8 cellular contexts compared by ENCODE assay signal in the genomic region with DNA sequence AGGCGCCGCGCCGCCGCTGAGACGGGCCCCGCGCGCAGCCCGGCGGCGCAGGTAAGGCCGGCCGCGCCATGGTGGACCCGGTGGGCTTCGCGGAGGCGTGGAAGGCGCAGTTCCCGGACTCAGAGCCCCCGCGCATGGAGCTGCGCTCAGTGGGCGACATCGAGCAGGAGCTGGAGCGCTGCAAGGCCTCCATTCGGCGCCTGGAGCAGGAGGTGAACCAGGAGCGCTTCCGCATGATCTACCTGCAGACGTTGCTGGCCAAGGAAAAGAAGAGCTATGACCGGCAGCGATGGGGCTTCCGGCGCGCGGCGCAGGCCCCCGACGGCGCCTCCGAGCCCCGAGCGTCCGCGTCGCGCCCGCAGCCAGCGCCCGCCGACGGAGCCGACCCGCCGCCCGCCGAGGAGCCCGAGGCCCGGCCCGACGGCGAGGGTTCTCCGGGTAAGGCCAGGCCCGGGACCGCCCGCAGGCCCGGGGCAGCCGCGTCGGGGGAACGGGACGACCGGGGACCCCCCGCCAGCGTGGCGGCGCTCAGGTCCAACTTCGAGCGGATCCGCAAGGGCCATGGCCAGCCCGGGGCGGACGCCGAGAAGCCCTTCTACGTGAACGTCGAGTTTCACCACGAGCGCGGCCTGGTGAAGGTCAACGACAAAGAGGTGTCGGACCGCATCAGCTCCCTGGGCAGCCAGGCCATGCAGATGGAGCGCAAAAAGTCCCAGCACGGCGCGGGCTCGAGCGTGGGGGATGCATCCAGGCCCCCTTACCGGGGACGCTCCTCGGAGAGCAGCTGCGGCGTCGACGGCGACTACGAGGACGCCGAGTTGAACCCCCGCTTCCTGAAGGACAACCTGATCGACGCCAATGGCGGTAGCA. TPM values are rescaled to one million over a fixed set of nuclear protein-coding genes. Genes with fewer than 3 reads are reported as not detected.
DNase-seq lines count a peak whose midpoint lies in the region; TF ChIP-seq lines count a peak whose summit lies in the region.

No MANE protein-coding gene starts in this region.

- no peaks in the 10 kb centered on the region for H3K9me2 ChIP-seq in Loucy (replicated peaks; ENCODE audit: low read depth, low read length)

- TF ChIP-seq POLR2A in suprapubic skin (IDR thresholded peaks at IDR 0.05): no peak

- peaks cover 20% of the 10 kb centered on the region for H3K36me3 Mint-ChIP-seq in Caco-2 (ENCODE audit: insufficient read depth, unreplicated experiment)

- in situ Hi-C loops in astrocyte of the spinal cord (cut with HindIII; ENCODE audit: low sequenced_read_pairs): no loop called here

- H3K9me3 Mint-ChIP-seq in Caco-2 (ENCODE audit: unreplicated experiment): peaks cover 13% of the 10 kb centered on the region

- no peak for TF ChIP-seq RAD21 in liver (IDR thresholded peaks at IDR 0.05)

- peak overlapping the region; percentile 36 to 62 for H3K27ac ChIP-seq in liver (ENCODE audit: low read depth in 1 of 2, low read length in 2 of 2)
- H3K27ac ChIP-seq in suprapubic skin: peak overlapping the region; percentile 62

- peaks cover 72% of the 10 kb centered on the region for H3K79me2 ChIP-seq in Loucy (ENCODE audit: insufficient read depth, low read length)

- no peak for TF ChIP-seq CTCF in Caco-2 (IDR thresholded peaks at IDR 0.05; ENCODE audit: insufficient read depth in 1 of 2, low read depth in 1 of 2, low read length in 1 of 2, severe bottlenecking in 1 of 2, unreplicated experiment in 1 of 2)
- no peak for TF ChIP-seq CTCF in Loucy (conservative IDR thresholded peaks at IDR 0.05; ENCODE audit: low read length)
- no peak for TF ChIP-seq CTCF in astrocyte of the spinal cord (IDR thresholded peaks at IDR 0.05; ENCODE audit: low read depth, low read length)
- no peak for TF ChIP-seq CTCF in liver (IDR thresholded peaks at IDR 0.05; ENCODE audit: low read depth, low read length, missing input control)
- TF ChIP-seq CTCF in suprapubic skin (IDR thresholded peaks at IDR 0.05): no peak

- no peak overlapping the region for H2AFZ ChIP-seq in Loucy (ENCODE audit: low read length)

- no peak for TF ChIP-seq EP300 in suprapubic skin (IDR thresholded peaks at IDR 0.05)

- peak overlapping the region; percentile 26 for H3K27ac Mint-ChIP-seq in Caco-2 (ENCODE audit: unreplicated experiment)

- H3K27me3 ChIP-seq in Caco-2 (replicated peaks; ENCODE audit: control insufficient read depth, insufficient read depth, low read length): no peaks in the 10 kb centered on the region
- peaks cover 7% of the 10 kb centered on the region for H3K27me3 ChIP-seq in Loucy (ENCODE audit: insufficient read depth, low read length, poor library complexity, severe bottlenecking)
- no peaks in the 10 kb centered on the region for H3K27me3 ChIP-seq in liver (ENCODE audit: control insufficient read depth in 4 of 4, insufficient read depth in 4 of 4, low read length in 3 of 4)
- H3K27me3 ChIP-seq in suprapubic skin: no peaks in the 10 kb centered on the region

- H3K4me3 Mint-ChIP-seq in Caco-2 (ENCODE audit: unreplicated experiment): peak overlapping the region; percentile 77

- peaks cover 4% of the 10 kb centered on the region for H3F3A ChIP-seq in Loucy (ENCODE audit: low read depth)

- H4K20me1 ChIP-seq in Loucy (ENCODE audit: insufficient read depth, low read length, poor library complexity, severe bottlenecking): peaks cover 55% of the 10 kb centered on the region

- BruUV-seq in Caco-2 (replicated peaks; lab: Mats Ljungman, UMichigan): no TSS peak

- H3K4me1 ChIP-seq in Caco-2 (peaks cover 43% of the 10 kb centered on the region), Loucy (ENCODE audit: insufficient read depth, low read length, poor library complexity, severe bottlenecking) (peaks cover 23% of the 10 kb centered on the region), liver (ENCODE audit: control insufficient read depth in 4 of 4, insufficient read depth in 4 of 4, low read length in 3 of 4) (peaks cover 12 to 55% (median 45%) of the 10 kb centered on the region in 4 donors), suprapubic skin (peaks cover 59% of the 10 kb centered on the region)

- peak overlapping the region; percentile 96 for H3K4me3 ChIP-seq in Caco-2 (ENCODE audit: low read depth, low read length)
- peak overlapping the region; percentile 99 for H3K4me3 ChIP-seq in Loucy (ENCODE audit: low read length, poor library complexity, severe bottlenecking)
- H3K4me3 ChIP-seq in astrocyte of the spinal cord (ENCODE audit: low read depth, low read length): peak overlapping the region; percentile 63
- H3K4me3 ChIP-seq in liver (ENCODE audit: low read depth in 1 of 3, low read length in 3 of 3): peak overlapping the region; percentile 76 to 93 (median 78)
- H3K4me3 ChIP-seq in suprapubic skin: peak overlapping the region; percentile 66

- 0 out of 2 replicates have a peak, but pooled peaks cover 2% of the 10 kb centered on the region for H3K36me3 ChIP-seq in Caco-2 (ENCODE audit: control insufficient read depth, insufficient read depth, low read length)
- H3K36me3 ChIP-seq in Loucy (ENCODE audit: insufficient read depth, low read length): peaks cover 4% of the 10 kb centered on the region; the same call in 1 of the 2 replicates
- H3K36me3 ChIP-seq in liver (ENCODE audit: control insufficient read depth in 4 of 4, insufficient read depth in 3 of 4, low read depth in 1 of 4, low read length in 3 of 4): no peaks in the 10 kb centered on the region
- H3K36me3 ChIP-seq in suprapubic skin: no peaks in the 10 kb centered on the region

- CTCF ChIA-PET in Caco-2 (lab: Charles Lee): interaction anchor here (0.6 to 5.8 kb wide), 7 partner anchors 31 to 394 kb away, joined by 3 to 57 read pairs (median 3); no protein-coding TSS in a partner anchor

- WGBS in liver: 19% methylated on average over 116 of the region's 116 CpGs
- WGBS in suprapubic skin: 45% methylated on average over 27 of the region's 116 CpGs

- POLR2A ChIA-PET in Caco-2 (lab: Charles Lee): interaction anchor here (1.4 kb wide), 1 partner anchor 62 kb away, joined by 4 read pairs; no protein-coding TSS in a partner anchor

- DNase-seq in Caco-2 (peak in 1 of 2 experiments; percentile 22), astrocyte of the spinal cord (ENCODE audit: low read depth, low spot score) (no peak), suprapubic skin (ENCODE audit: low spot score in 2 of 2) (peak in 1 of 2 donors; percentile 73), ecto neural progenitor cell (ENCODE audit: low spot score) (no peak), DMS 273 treated with DMSO at 0.1 percent for 48 hours (lab: John Stamatoyannopoulos, UW) (no peak), SK-N-DZ (ENCODE audit: low spot score) (no peak)

- peaks cover 7% of the 10 kb centered on the region for H3K9me3 ChIP-seq in Caco-2
- H3K9me3 ChIP-seq in Loucy (ENCODE audit: insufficient read depth, low read depth, low read length): peaks cover 7% of the 10 kb centered on the region; the same call in 1 of the 2 replicates
- no peaks in the 10 kb centered on the region for H3K9me3 ChIP-seq in liver (ENCODE audit: control insufficient read depth in 4 of 4, low read length in 3 of 4)
- no peaks in the 10 kb centered on the region for H3K9me3 ChIP-seq in suprapubic skin

- no peaks in the 10 kb centered on the region for H3K27me3 Mint-ChIP-seq in Caco-2 (ENCODE audit: insufficient read depth, unreplicated experiment)

- H3K4me1 Mint-ChIP-seq in Caco-2 (ENCODE audit: low read depth, unreplicated experiment): peaks cover 22% of the 10 kb centered on the region

- peak overlapping the region; percentile 97 for H3K9ac ChIP-seq in Loucy (ENCODE audit: low read depth, low read length, poor library complexity, severe bottlenecking)
- H3K9ac ChIP-seq in liver (ENCODE audit: low read depth in 1 of 2, low read length in 2 of 2): no peak overlapping the region

- peak overlapping the region; percentile 81 for H3K4me2 ChIP-seq in Loucy (ENCODE audit: low read depth, low read length, poor library complexity, severe bottlenecking)

- intact Hi-C loops in Caco-2 (cut with micrococcal nuclease; ENCODE audit: unreplicated experiment): no loop called here

TF ChIP-seq in liver, 16 proteins besides CTCF, POLR2A, EP300 and RAD21 (continues in another document):
- TF ChIP-seq HNF4A (conservative IDR thresholded peaks at IDR 0.05) (no peak), JUND (IDR thresholded peaks at IDR 0.05) (no peak), HNF4G (IDR thresholded peaks at IDR 0.05) (no peak), RXRA (IDR thresholded peaks at IDR 0.05) (no peak), NR2F2 (IDR thresholded peaks at IDR 0.05) (no peak), EGR1 (IDR thresholded peaks at IDR 0.05; ENCODE audit: low read depth in 2 of 2) (no peak), GABPA (IDR thresholded peaks at IDR 0.05 in 1 of 2, conservative IDR thresholded peaks at IDR 0.05 in 1 of 2) (no peak)

RNA-seq across cellular contexts. Expression of gene BCR, which starts 0.8 kb away (rescaled TPM):
- total RNA-seq in Caco-2 (2022): 74.1 and 87.4 TPM in 2 replicates
- total RNA-seq in liver: 10 to 100 TPM; 16.4 to 35.6 TPM
- polyA plus RNA-seq in liver: 10 to 100 TPM in 1 of 2 donors, 1 to 10 TPM in 1; 7.4 to 20.2 TPM
- total RNA-seq in suprapubic skin: 10 to 100 TPM; 72.8 to 87.8 (median 79.3) TPM
- polyA plus RNA-seq in SK-N-DZ (2014; cell fraction: cytosol; rRNA removed): 28.3 and 44.3 TPM in 2 replicates
- polyA plus RNA-seq in SK-N-DZ (2014; cell fraction: nucleus; rRNA removed): 31.4 and 49.4 TPM in 2 replicates

RNA-seq across cellular contexts. Expression of gene RAB36, which starts 35.9 kb away (rescaled TPM):
- total RNA-seq in Caco-2 (2022) (0.52 and 0.97 TPM in 2 replicates), liver (under 1 TPM; 0.33 to 0.42 TPM), suprapubic skin (1 to 10 TPM; 1.7 to 3.1 (median 2.9) TPM)
- under 1 TPM; 0.22 to 0.56 TPM for polyA plus RNA-seq in liver
- polyA plus RNA-seq in SK-N-DZ (2014; cell fraction: cytosol; rRNA removed): 0.83 and 1.2 TPM in 2 replicates
- 0.58 and 2.4 TPM in 2 replicates for polyA plus RNA-seq in SK-N-DZ (2014; cell fraction: nucleus; rRNA removed)

RNA-seq across cellular contexts. Expression of gene RSPH14, which starts 39.3 kb away (rescaled TPM):
- total RNA-seq in Caco-2 (2022) (0.68 and 1.2 TPM in 2 replicates), liver (under 1 TPM in 1 of 2 donors, not detected in 1; 0.09 TPM), suprapubic skin (1 to 10 TPM in 1 of 4 donors, under 1 TPM in 1, not detected in 2; 0.91 to 1.1 TPM)
- not detected for polyA plus RNA-seq in liver
- polyA plus RNA-seq in SK-N-DZ (2014; cell fraction: cytosol; rRNA removed): 0.74 and 1.2 TPM in 2 replicates
- not detected in 2 replicates for polyA plus RNA-seq in SK-N-DZ (2014; cell fraction: nucleus; rRNA removed)
